In the genomic region with DNA sequence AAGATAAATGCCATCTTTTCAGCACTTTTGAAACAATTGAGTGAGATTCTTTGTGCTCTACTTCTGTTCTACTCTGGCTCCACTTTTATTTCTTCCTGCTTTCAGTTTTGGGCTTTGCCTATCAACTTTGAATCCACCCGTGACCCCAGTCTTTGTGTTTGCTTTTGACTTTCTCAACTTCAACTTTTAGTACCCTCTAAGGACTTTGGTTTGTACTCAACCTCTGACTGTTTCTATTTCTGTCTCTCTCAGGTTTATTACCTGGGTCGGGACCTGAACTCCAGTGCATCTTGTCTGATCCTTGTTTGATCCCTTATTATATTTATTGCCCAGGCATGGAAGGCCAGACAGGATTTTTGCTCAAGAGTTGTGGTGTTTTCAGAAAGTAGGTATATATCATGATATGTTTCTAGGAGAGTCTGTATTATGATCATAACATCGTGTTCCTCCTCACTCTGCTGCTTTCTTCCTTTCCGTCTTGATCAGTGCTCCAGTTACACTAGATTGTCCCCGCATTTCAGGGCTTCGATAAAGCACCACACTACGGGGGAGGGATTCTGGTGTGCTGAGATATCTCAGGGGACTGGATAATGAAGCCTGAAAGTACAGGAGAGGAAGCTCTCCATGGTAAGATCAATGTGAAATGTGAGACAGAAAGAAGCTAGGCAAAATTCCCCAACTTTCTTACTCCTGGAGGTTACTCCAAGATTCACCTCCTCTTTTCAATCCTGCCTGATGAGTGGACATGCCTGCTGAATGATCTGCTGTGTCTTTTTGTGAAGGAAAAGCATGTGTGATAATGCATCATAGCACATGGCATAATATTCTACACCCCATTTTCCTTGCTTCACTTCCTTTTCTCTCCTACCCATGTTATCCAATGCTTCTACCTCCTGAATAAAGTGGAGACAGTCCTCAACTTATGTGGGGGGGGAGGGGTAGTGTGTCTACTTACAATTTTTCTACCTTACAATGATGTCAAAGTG, we compare ENCODE assay signal across 1 cellular context.
TF ChIP-seq lines count a peak whose summit lies in the region.

No MANE protein-coding gene starts in this region.

TF ChIP-seq in K562, 482 proteins besides CTCF, POLR2A, EP300 and RAD21 (continued from another document and continues in another):
- peak; percentile 27; the same call in 1 of the 2 replicates for TF ChIP-seq CREM (IDR thresholded peaks at IDR 0.05; ENCODE audit: low read depth)
- TF ChIP-seq, protein P1, sequence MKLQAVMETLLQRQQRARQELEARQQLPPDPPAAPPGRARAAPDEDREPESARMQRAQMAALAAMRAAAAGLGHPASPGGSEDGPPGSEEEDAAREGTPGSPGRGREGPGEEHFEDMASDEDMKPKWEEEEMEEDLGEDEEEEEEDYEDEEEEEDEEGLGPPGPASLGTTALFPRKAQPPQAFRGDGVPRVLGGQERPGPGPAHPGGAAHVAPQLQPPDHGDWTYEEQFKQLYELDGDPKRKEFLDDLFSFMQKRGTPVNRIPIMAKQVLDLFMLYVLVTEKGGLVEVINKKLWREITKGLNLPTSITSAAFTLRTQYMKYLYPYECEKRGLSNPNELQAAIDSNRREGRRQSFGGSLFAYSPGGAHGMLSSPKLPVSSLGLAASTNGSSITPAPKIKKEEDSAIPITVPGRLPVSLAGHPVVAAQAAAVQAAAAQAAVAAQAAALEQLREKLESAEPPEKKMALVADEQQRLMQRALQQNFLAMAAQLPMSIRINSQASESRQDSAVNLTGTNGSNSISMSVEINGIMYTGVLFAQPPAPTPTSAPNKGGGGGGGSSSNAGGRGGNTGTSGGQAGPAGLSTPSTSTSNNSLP (IDR thresholded peaks at IDR 0.05; ENCODE audit: borderline replicate concordance, low read depth, low read length): peak; percentile 81; the same call in 1 of the 2 replicates
- TF ChIP-seq SMARCA4 (IDR thresholded peaks at IDR 0.05): peak; percentile 83
- TF ChIP-seq, protein P2, sequence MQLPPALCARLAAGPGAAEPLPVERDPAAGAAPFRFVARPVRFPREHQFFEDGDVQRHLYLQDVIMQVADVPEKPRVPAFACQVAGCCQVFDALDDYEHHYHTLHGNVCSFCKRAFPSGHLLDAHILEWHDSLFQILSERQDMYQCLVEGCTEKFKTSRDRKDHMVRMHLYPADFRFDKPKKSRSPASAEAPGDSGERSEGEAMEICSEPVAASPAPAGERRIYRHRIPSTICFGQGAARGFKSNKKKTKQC (CRISPR knock-in tag; IDR thresholded peaks at IDR 0.05): no peak
- TF ChIP-seq JUND (IDR thresholded peaks at IDR 0.05; ENCODE audit: borderline replicate concordance, low read depth, low read length): 0 out of 2 replicates have a peak, but pooled peaks have one; percentile 45
- TF ChIP-seq JUND (tag; IDR thresholded peaks at IDR 0.05; ENCODE audit: borderline replicate concordance, low read depth, low read length): no peak
- TF ChIP-seq, protein P3, sequence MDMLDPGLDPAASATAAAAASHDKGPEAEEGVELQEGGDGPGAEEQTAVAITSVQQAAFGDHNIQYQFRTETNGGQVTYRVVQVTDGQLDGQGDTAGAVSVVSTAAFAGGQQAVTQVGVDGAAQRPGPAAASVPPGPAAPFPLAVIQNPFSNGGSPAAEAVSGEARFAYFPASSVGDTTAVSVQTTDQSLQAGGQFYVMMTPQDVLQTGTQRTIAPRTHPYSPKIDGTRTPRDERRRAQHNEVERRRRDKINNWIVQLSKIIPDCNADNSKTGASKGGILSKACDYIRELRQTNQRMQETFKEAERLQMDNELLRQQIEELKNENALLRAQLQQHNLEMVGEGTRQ (CRISPR knock-in tag; IDR thresholded peaks at IDR 0.05): no peak
- TF ChIP-seq GTF2E2 (tag; IDR thresholded peaks at IDR 0.05): peak; percentile 4; the same call in 1 of the 2 replicates
- TF ChIP-seq SNIP1 (IDR thresholded peaks at IDR 0.05; ENCODE audit: low read depth): no peak
- TF ChIP-seq ZNF232 (CRISPR knock-in tag; IDR thresholded peaks at IDR 0.05): no peak
- TF ChIP-seq, protein P4, sequence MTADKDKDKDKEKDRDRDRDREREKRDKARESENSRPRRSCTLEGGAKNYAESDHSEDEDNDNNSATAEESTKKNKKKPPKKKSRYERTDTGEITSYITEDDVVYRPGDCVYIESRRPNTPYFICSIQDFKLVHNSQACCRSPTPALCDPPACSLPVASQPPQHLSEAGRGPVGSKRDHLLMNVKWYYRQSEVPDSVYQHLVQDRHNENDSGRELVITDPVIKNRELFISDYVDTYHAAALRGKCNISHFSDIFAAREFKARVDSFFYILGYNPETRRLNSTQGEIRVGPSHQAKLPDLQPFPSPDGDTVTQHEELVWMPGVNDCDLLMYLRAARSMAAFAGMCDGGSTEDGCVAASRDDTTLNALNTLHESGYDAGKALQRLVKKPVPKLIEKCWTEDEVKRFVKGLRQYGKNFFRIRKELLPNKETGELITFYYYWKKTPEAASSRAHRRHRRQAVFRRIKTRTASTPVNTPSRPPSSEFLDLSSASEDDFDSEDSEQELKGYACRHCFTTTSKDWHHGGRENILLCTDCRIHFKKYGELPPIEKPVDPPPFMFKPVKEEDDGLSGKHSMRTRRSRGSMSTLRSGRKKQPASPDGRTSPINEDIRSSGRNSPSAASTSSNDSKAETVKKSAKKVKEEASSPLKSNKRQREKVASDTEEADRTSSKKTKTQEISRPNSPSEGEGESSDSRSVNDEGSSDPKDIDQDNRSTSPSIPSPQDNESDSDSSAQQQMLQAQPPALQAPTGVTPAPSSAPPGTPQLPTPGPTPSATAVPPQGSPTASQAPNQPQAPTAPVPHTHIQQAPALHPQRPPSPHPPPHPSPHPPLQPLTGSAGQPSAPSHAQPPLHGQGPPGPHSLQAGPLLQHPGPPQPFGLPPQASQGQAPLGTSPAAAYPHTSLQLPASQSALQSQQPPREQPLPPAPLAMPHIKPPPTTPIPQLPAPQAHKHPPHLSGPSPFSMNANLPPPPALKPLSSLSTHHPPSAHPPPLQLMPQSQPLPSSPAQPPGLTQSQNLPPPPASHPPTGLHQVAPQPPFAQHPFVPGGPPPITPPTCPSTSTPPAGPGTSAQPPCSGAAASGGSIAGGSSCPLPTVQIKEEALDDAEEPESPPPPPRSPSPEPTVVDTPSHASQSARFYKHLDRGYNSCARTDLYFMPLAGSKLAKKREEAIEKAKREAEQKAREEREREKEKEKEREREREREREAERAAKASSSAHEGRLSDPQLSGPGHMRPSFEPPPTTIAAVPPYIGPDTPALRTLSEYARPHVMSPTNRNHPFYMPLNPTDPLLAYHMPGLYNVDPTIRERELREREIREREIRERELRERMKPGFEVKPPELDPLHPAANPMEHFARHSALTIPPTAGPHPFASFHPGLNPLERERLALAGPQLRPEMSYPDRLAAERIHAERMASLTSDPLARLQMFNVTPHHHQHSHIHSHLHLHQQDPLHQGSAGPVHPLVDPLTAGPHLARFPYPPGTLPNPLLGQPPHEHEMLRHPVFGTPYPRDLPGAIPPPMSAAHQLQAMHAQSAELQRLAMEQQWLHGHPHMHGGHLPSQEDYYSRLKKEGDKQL (CRISPR knock-in tag; IDR thresholded peaks at IDR 0.05; ENCODE audit: borderline replicate concordance): no peak
- no peak for TF ChIP-seq COPS2 (conservative IDR thresholded peaks at IDR 0.05)
- peak; percentile 86 for TF ChIP-seq NCOR1 (IDR thresholded peaks at IDR 0.05)
- TF ChIP-seq, protein P5, sequence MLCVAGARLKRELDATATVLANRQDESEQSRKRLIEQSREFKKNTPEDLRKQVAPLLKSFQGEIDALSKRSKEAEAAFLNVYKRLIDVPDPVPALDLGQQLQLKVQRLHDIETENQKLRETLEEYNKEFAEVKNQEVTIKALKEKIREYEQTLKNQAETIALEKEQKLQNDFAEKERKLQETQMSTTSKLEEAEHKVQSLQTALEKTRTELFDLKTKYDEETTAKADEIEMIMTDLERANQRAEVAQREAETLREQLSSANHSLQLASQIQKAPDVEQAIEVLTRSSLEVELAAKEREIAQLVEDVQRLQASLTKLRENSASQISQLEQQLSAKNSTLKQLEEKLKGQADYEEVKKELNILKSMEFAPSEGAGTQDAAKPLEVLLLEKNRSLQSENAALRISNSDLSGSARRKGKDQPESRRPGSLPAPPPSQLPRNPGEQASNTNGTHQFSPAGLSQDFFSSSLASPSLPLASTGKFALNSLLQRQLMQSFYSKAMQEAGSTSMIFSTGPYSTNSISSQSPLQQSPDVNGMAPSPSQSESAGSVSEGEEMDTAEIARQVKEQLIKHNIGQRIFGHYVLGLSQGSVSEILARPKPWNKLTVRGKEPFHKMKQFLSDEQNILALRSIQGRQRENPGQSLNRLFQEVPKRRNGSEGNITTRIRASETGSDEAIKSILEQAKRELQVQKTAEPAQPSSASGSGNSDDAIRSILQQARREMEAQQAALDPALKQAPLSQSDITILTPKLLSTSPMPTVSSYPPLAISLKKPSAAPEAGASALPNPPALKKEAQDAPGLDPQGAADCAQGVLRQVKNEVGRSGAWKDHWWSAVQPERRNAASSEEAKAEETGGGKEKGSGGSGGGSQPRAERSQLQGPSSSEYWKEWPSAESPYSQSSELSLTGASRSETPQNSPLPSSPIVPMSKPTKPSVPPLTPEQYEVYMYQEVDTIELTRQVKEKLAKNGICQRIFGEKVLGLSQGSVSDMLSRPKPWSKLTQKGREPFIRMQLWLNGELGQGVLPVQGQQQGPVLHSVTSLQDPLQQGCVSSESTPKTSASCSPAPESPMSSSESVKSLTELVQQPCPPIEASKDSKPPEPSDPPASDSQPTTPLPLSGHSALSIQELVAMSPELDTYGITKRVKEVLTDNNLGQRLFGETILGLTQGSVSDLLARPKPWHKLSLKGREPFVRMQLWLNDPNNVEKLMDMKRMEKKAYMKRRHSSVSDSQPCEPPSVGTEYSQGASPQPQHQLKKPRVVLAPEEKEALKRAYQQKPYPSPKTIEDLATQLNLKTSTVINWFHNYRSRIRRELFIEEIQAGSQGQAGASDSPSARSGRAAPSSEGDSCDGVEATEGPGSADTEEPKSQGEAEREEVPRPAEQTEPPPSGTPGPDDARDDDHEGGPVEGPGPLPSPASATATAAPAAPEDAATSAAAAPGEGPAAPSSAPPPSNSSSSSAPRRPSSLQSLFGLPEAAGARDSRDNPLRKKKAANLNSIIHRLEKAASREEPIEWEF (CRISPR knock-in tag; IDR thresholded peaks at IDR 0.05): no peak
- TF ChIP-seq TRIM24 (IDR thresholded peaks at IDR 0.05): peak; percentile 56 to 71; a peak in 3 of 4 replicates
- TF ChIP-seq, protein P6, sequence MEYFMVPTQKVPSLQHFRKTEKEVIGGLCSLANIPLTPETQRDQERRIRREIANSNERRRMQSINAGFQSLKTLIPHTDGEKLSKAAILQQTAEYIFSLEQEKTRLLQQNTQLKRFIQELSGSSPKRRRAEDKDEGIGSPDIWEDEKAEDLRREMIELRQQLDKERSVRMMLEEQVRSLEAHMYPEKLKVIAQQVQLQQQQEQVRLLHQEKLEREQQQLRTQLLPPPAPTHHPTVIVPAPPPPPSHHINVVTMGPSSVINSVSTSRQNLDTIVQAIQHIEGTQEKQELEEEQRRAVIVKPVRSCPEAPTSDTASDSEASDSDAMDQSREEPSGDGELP (CRISPR knock-in tag; IDR thresholded peaks at IDR 0.05; ENCODE audit: borderline replicate concordance): no peak
- no peak for TF ChIP-seq CBX3 (IDR thresholded peaks at IDR 0.05; ENCODE audit: borderline replicate concordance in 1 of 2, low read length in 2 of 2)
- TF ChIP-seq TSC22D4 (tag; IDR thresholded peaks at IDR 0.05): no peak
